Comparison of ENCODE assay signal across 8 cellular contexts in genomic region chr3:32571192-32571485, GRCh38. TPM values are rescaled to one million over a fixed set of nuclear protein-coding genes. Genes with fewer than 3 reads are reported as not detected.
DNase-seq lines count a peak whose midpoint lies in the region; ATAC-seq and TF ChIP-seq lines count a peak whose summit lies in the region.

No MANE protein-coding gene starts in this region.

- DNase-seq in AG04449 (ENCODE audit: low read depth, low spot score) (no peak), endothelial cell (ENCODE audit: low spot score) (no peak), SW480 (ENCODE audit: low spot score) (no peak), NCI-H1092 treated with DMSO at 0.1 percent for 48 hours (lab: John Stamatoyannopoulos, UW) (no peak)

- no peak for TF ChIP-seq CTCF in AG04449 (IDR thresholded peaks at IDR 0.05; ENCODE audit: insufficient read depth, low read length, missing control alignments)
- TF ChIP-seq CTCF in OCI-LY1 (IDR thresholded peaks at IDR 0.05; ENCODE audit: low read length) = no peak
- no peak for TF ChIP-seq CTCF in endothelial cell (IDR thresholded peaks at IDR 0.05; ENCODE audit: unreplicated experiment)
- TF ChIP-seq CTCF in neural cell (IDR thresholded peaks at IDR 0.05; ENCODE audit: poor library complexity, severe bottlenecking) = no peak

- H3K79me2 ChIP-seq in OCI-LY1 (ENCODE audit: insufficient read depth, low read length) (peaks cover 31% of the 10 kb centered on the region), neural cell (replicated peaks; ENCODE audit: insufficient read depth, low read length) (peaks cover 36% of the 10 kb centered on the region)

- H3K4me3 ChIP-seq in AG04449 (ENCODE audit: low read depth, low read length) = peak overlapping the region; percentile 96
- H3K4me3 ChIP-seq in OCI-LY1 (ENCODE audit: low read depth, low read length, poor library complexity, severe bottlenecking) = peak overlapping the region; percentile 82
- H3K4me3 ChIP-seq in neural cell (ENCODE audit: low read length) = peak overlapping the region; percentile 87

- H3K27ac ChIP-seq in OCI-LY1 (ENCODE audit: low read depth, low read length, poor library complexity, severe bottlenecking) (peak overlapping the region; percentile 50), neural cell (ENCODE audit: low read length) (peak overlapping the region; percentile 95)

- CTCF ChIA-PET in AG04449 (lab: Yijun Ruan, JAX) = no interaction called here

- peak overlapping the region; percentile 88 for H3K27ac Mint-ChIP-seq in endothelial cell (ENCODE audit: unreplicated experiment)

- POLR2A ChIA-PET in AG04449 (lab: Yijun Ruan, JAX) = no interaction called here

- TF ChIP-seq RAD21 in neural cell (conservative IDR thresholded peaks at IDR 0.05) = no peak

- H4K20me1 ChIP-seq in OCI-LY1 (ENCODE audit: insufficient read depth, low read length) (no peaks in the 10 kb centered on the region), neural cell (ENCODE audit: insufficient read depth) (no peaks in the 10 kb centered on the region)

- peaks cover 27% of the 10 kb centered on the region for H3K4me1 ChIP-seq in OCI-LY1 (ENCODE audit: insufficient read depth, low read length, severe bottlenecking)

- H3K9ac ChIP-seq in OCI-LY1 (ENCODE audit: low read length) (peak overlapping the region; percentile 86), neural cell (ENCODE audit: low read length) (peak overlapping the region; percentile 98)

- H3K9me3 ChIP-seq in OCI-LY1 (ENCODE audit: low read length) = no peaks in the 10 kb centered on the region
- H3K9me3 ChIP-seq in neural cell (ENCODE audit: low read length) = no peaks in the 10 kb centered on the region

- H3K9me2 ChIP-seq in OCI-LY1 (ENCODE audit: low read depth, low read length) (no peaks in the 10 kb centered on the region), neural cell (ENCODE audit: insufficient read depth, low read length) (no peaks in the 10 kb centered on the region)

- H3K27me3 ChIP-seq in OCI-LY1 (ENCODE audit: insufficient read depth, low read length) (no peaks in the 10 kb centered on the region), neural cell (ENCODE audit: insufficient read depth, low read depth, low read length) (no peaks in the 10 kb centered on the region)

- H3K4me3 Mint-ChIP-seq in endothelial cell (ENCODE audit: unreplicated experiment) = peak overlapping the region; percentile 92

- peak; percentile 32 for ATAC-seq in GM21423 (IDR thresholded peaks at IDR 0.05; ENCODE audit: unreplicated experiment)
- no peak for ATAC-seq in HG03571 (IDR thresholded peaks at IDR 0.05; ENCODE audit: unreplicated experiment)

- H3K36me3 Mint-ChIP-seq in endothelial cell (ENCODE audit: low read depth, unreplicated experiment) = no peaks in the 10 kb centered on the region

- H2AFZ ChIP-seq in OCI-LY1 (ENCODE audit: low read length) = peak overlapping the region; percentile 42; the same call in 1 of the 2 replicates
- peak overlapping the region; percentile 81 for H2AFZ ChIP-seq in neural cell (ENCODE audit: low read depth, low read length)

- H3K4me1 Mint-ChIP-seq in endothelial cell (ENCODE audit: unreplicated experiment) = peaks cover 30% of the 10 kb centered on the region

- H3F3A ChIP-seq in OCI-LY1 (ENCODE audit: insufficient read depth, low read length) (no peaks in the 10 kb centered on the region), neural cell (ENCODE audit: insufficient read depth, low read length, poor library complexity, severe bottlenecking) (no peaks in the 10 kb centered on the region)

- H3K9me3 Mint-ChIP-seq in endothelial cell (ENCODE audit: unreplicated experiment) = no peaks in the 10 kb centered on the region

- H3K27me3 Mint-ChIP-seq in endothelial cell (ENCODE audit: unreplicated experiment) = peaks cover 8% of the 10 kb centered on the region

- H3K36me3 ChIP-seq in OCI-LY1 (ENCODE audit: insufficient read depth, low read length) (peaks cover 5% of the 10 kb centered on the region; the same call in 1 of the 2 replicates), neural cell (ENCODE audit: insufficient read depth, low read length) (no peaks in the 10 kb centered on the region)

- H3K4me2 ChIP-seq in OCI-LY1 (ENCODE audit: low read length) = peak overlapping the region; percentile 87
- peak overlapping the region; percentile 51 for H3K4me2 ChIP-seq in neural cell (ENCODE audit: low read length)

- TF ChIP-seq EP300 in neural cell (conservative IDR thresholded peaks at IDR 0.05; ENCODE audit: poor library complexity, severe bottlenecking) = no peak

TF ChIP-seq in neural cell, 6 proteins besides CTCF, POLR2A, EP300 and RAD21:
- no peak for TF ChIP-seq EZH2 (IDR thresholded peaks at IDR 0.05; ENCODE audit: borderline replicate concordance, insufficient read depth, low read length, poor library complexity, severe bottlenecking)
- no peak for TF ChIP-seq TAF1 (IDR thresholded peaks at IDR 0.05; ENCODE audit: low read depth)
- TF ChIP-seq MXI1 (conservative IDR thresholded peaks at IDR 0.05; ENCODE audit: poor library complexity, severe bottlenecking) = no peak
- no peak for TF ChIP-seq REST (IDR thresholded peaks at IDR 0.05; ENCODE audit: borderline replicate concordance)
- no peak for TF ChIP-seq POLR2AphosphoS5 (IDR thresholded peaks at IDR 0.05)
TF ChIP-seq in neural cell: peak in this region for 0.

RNA-seq across cellular contexts. Expression of gene DYNC1LI1, which starts 0.5 kb away (rescaled TPM):
- total RNA-seq in endothelial cell (ENCODE audit: unreplicated experiment) = 81.7 TPM
- 88.6 and 94.5 TPM in 2 replicates for polyA plus RNA-seq in neural cell
- 134 and 139 TPM in 2 replicates for polyA minus RNA-seq in neural cell
